29 cellular contexts compared by ENCODE assay signal in the genomic region with DNA sequence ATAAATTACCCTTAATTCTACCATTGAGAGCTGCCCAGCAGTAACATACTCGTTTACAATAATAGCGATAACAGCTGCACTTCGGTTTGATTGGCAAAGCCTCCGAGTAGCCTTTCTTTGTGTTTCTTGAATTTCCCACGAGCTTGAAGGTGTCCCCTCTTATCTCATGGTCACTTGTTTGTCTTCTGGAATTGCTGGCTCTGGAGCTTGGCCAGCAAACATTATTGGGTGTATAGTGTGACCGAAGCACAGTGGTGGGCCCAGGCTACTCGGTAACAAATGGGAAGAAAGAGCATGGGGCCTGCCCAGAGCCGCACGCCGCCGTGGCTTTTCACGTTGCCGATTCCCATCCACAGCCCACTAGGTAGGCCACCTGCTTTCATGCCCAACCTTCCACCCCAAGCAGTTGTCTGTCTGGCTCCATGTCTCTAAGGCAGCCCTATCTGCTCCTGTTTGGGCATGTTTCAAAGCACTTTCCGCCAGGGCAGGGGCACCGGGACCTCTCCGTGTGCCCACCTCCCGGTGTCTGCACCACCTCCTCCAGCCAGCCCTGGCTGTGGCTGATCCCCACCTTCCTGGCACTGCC. TPM values are rescaled to one million over a fixed set of nuclear protein-coding genes. Genes with fewer than 3 reads are reported as not detected.
"Had no signal": no experiment of that assay in that cellular context is flagged by ENCODE, and none has a peak within 500 bp of the region (broad histone marks: within the 10 kb centered on the region; RNA-seq: fewer than 3 reads in every experiment).

No MANE protein-coding gene starts in this region.

- H3K27ac ChIP-seq: adrenal gland, ascending aorta, body of pancreas, SJSA1 had no signal

- H3K4me3 ChIP-seq: adrenal gland, ascending aorta, body of pancreas, SJSA1 had no signal

- DNase-seq: activated CD4-positive, alpha-beta T cell treated with anti-CD3 and anti-CD28 coated beads for 48 hours; activated CD4-positive, alpha-beta T cell treated with anti-CD3 and anti-CD28 coated beads, Interleukin-2, amount 50 U/mL, for 4 hours; activated CD4-positive, CD25-positive, alpha-beta regulatory T cell treated with anti-CD3 and anti-CD28 coated beads, Interleukin-2, amount 50 U/mL, for 72 hours; activated CD8-positive, alpha-beta memory T cell treated with anti-CD3 and anti-CD28 coated beads, Interleukin-2, amount 50 U/mL, for 48 hours; activated CD8-positive, alpha-beta T cell treated with anti-CD3 and anti-CD28 coated beads, Interleukin-2, amount 10 ng/mL, durations not matched to agents 7 days and 5 days; activated naive CD4-positive, alpha-beta T cell treated with anti-CD3 and anti-CD28 coated beads, Interleukin-2, amount 50 U/mL, for 16 hours; activated naive CD8-positive, alpha-beta T cell treated with anti-CD3 and anti-CD28 coated beads, Interleukin-2, amount 10 ng/mL, durations not matched to agents 7 days and 5 days; activated T-cell treated with anti-CD3 and anti-CD28 coated beads, Interleukin-2, amount 50 U/mL, for 1 hour; adrenal gland; body of pancreas; central memory CD4-positive, alpha-beta T cell; Kasumi-1; KBM-7; MV-4-11; NCI-H1092 treated with DMSO at 0.1 percent for 48 hours; NCI-H1417 treated with DMSO at 0.1 percent for 48 hours; NCI-H187; NCI-H2081; NCI-H2171; NCI-H2227 treated with DMSO at 0.1 percent for 48 hours; NCI-H510A; NCI-H526 treated with DMSO at 0.1 percent for 48 hours; NCI-H82; PC-3; SHP77; T-helper 17 cell; T-helper 9 cell had no signal

- H3K27me3 ChIP-seq: adrenal gland, ascending aorta, body of pancreas, SJSA1 had no signal

- H3K9me3 ChIP-seq: adrenal gland, ascending aorta, body of pancreas, SJSA1 had no signal

- H3K36me3 ChIP-seq: adrenal gland, ascending aorta, SJSA1 had no signal

- H3K4me1 ChIP-seq: ascending aorta, body of pancreas, SJSA1 had no signal

RNA-seq across cellular contexts. Expression of gene STKLD1, which starts 8.7 kb away (rescaled TPM):
- total RNA-seq: ascending aorta, body of pancreas had no signal
